1 cellular context compared by ENCODE assay signal in genomic region chr1:31155216-31155806, GRCh38.
TF ChIP-seq lines count a peak whose summit lies in the region.

No MANE protein-coding gene starts in this region.

TF ChIP-seq in HepG2, 621 proteins besides CTCF, POLR2A, EP300 and RAD21 (continued from another document):
- TF ChIP-seq ZNF407 (CRISPR knock-in tag; IDR thresholded peaks at IDR 0.05; ENCODE audit: not compliant biosample characterization) (no peak), ZBTB2 (CRISPR knock-in tag; IDR thresholded peaks at IDR 0.05; ENCODE audit: low read depth) (no peak), GFI1 (CRISPR knock-in tag; IDR thresholded peaks at IDR 0.05; ENCODE audit: borderline replicate concordance) (0 out of 2 replicates have a peak, but pooled peaks have one; percentile 21), TFE3 (CRISPR knock-in tag; IDR thresholded peaks at IDR 0.05) (peak; percentile 31; the same call in 1 of the 2 replicates), ZNF563 (CRISPR knock-in tag; IDR thresholded peaks at IDR 0.05) (peak; percentile 58; the same call in 1 of the 2 replicates), SIN3A (IDR thresholded peaks at IDR 0.05; ENCODE audit: borderline replicate concordance, low read depth, low read length) (peak; percentile 29; the same call in 1 of the 2 replicates), ZNF18 (CRISPR knock-in tag; IDR thresholded peaks at IDR 0.05; ENCODE audit: insufficient replicate concordance) (peak; percentile 65), NR0B2 (CRISPR knock-in tag; IDR thresholded peaks at IDR 0.05) (0 out of 2 replicates have a peak, but pooled peaks have one; percentile 45), ZNF232 (CRISPR knock-in tag; IDR thresholded peaks at IDR 0.05; ENCODE audit: borderline replicate concordance) (0 out of 2 replicates have a peak, but pooled peaks have one; percentile 12), HOXD1 (CRISPR knock-in tag; IDR thresholded peaks at IDR 0.05) (no peak), ELF1 (CRISPR knock-in tag; IDR thresholded peaks at IDR 0.05) (peak; percentile 56), ZNF367 (CRISPR knock-in tag; IDR thresholded peaks at IDR 0.05; ENCODE audit: borderline replicate concordance) (no peak), HDAC1 (CRISPR knock-in tag; IDR thresholded peaks at IDR 0.05) (peak; percentile 60; the same call in 1 of the 2 replicates), PATZ1 (CRISPR knock-in tag; IDR thresholded peaks at IDR 0.05) (peak; percentile 96), ZBTB4 (CRISPR knock-in tag; IDR thresholded peaks at IDR 0.05; ENCODE audit: borderline replicate concordance) (no peak), ZKSCAN1 (IDR thresholded peaks at IDR 0.05; ENCODE audit: low read length) (no peak), MXD4 (CRISPR knock-in tag; IDR thresholded peaks at IDR 0.05) (peak; percentile 76), YY1 (IDR thresholded peaks at IDR 0.05; ENCODE audit: insufficient read depth, insufficient replicate concordance, low read depth, low read length) (peak; percentile 52)
